ENCODE assay signal across 11 cellular contexts in genomic region chr15:43689607-43690301, GRCh38. TPM values are rescaled to one million over a fixed set of nuclear protein-coding genes. Genes with fewer than 3 reads are reported as not detected.
DNase-seq lines count a peak whose midpoint lies in the region; ATAC-seq, FAIRE-seq and TF ChIP-seq lines count a peak whose summit lies in the region.
"Not testable (repeated sequence)": the region's sequence is repeated elsewhere in the genome, so short reads cannot be mapped to it uniquely, and the experiment has no call there.
"Had no signal": no experiment of that assay in that cellular context is flagged by ENCODE, and none has a peak within 500 bp of the region (broad histone marks: within the 10 kb centered on the region; RNA-seq: fewer than 3 reads in every experiment).

No MANE protein-coding gene starts in this region.

- dilution Hi-C loops in IMR-90 (cut with HindIII; ENCODE audit: low sequenced_read_pairs, unreplicated experiment) = not testable (repeated sequence)

- TF ChIP-seq RAD21 in IMR-90 (IDR thresholded peaks at IDR 0.05; ENCODE audit: low read length); GM12878 (IDR thresholded peaks at IDR 0.05; ENCODE audit: insufficient read depth, low read depth, low read length): not testable (repeated sequence)

- H2AK5ac ChIP-seq in IMR-90 (ENCODE audit: low read depth, low read length) = not testable (repeated sequence)

- H3K56ac ChIP-seq in IMR-90 (ENCODE audit: extremely low read depth, insufficient read depth, low read length) = not testable (repeated sequence)

- intact Hi-C loops in IMR-90 (cut with micrococcal nuclease); GM12878 (cut with micrococcal nuclease; ENCODE audit: unreplicated experiment): not testable (repeated sequence)

- not testable (repeated sequence) for H2BK5ac ChIP-seq in IMR-90 (ENCODE audit: low read depth, low read length, poor library complexity, severe bottlenecking)

- H3K9me1 ChIP-seq in IMR-90 (ENCODE audit: insufficient read depth, low read length) = not testable (repeated sequence)

- not testable (repeated sequence) for H2BK15ac ChIP-seq in IMR-90 (ENCODE audit: low read depth, low read length)

- not testable (repeated sequence) for H3K27ac ChIP-seq in IMR-90 (ENCODE audit: insufficient read depth, low read length); GM12878 (ENCODE audit: control insufficient read depth, insufficient read depth); upper lobe of left lung

- BruUV-seq in IMR-90 (replicated peaks; lab: Mats Ljungman, UMichigan); GM12878 (replicated peaks; lab: Mats Ljungman, UMichigan): not testable (repeated sequence)

- not testable (repeated sequence) for H3K79me1 ChIP-seq in IMR-90 (ENCODE audit: low read depth in 1 of 2, low read length in 2 of 2)

- not testable (repeated sequence) for TF ChIP-seq CTCF in IMR-90 (conservative IDR thresholded peaks at IDR 0.05; ENCODE audit: low read depth, low read length); GM12878 (IDR thresholded peaks at IDR 0.05 in 2 of 3, conservative IDR thresholded peaks at IDR 0.05 in 1 of 3; ENCODE audit: control insufficient read depth in 2 of 3, extremely low read depth in 1 of 3, insufficient read depth in 1 of 3, low read depth in 3 of 3, low read length in 3 of 3); upper lobe of left lung (IDR thresholded peaks at IDR 0.05)

- no CpG with 5 or more reads among the region's 54 CpGs for WGBS in IMR-90 (ENCODE audit: extremely low coverage in 2 of 2, insufficient read length in 1 of 2), 2 experiments
- WGBS in GM12878 (ENCODE audit: insufficient coverage, insufficient replicate concordance, low lambda C conversion rate, missing lambda C conversion rate) = no CpG with 5 or more reads among the region's 54 CpGs
- WGBS in upper lobe of left lung, 2 donors = no CpG with 5 or more reads among the region's 54 CpGs

- not testable (repeated sequence) for H3K14ac ChIP-seq in IMR-90 (replicated peaks; ENCODE audit: low read depth, low read length)

- in situ Hi-C loops in IMR-90 (cut with MboI; ENCODE audit: low sequenced_read_pairs); GM12878 (cut with MboI): not testable (repeated sequence)

- H3K4me1 ChIP-seq in IMR-90 (ENCODE audit: control insufficient read depth, insufficient read depth, low read length); GM12878 (ENCODE audit: control insufficient read depth, insufficient read depth, low read length); upper lobe of left lung: not testable (repeated sequence)

- not testable (repeated sequence) for H4K5ac ChIP-seq in IMR-90 (ENCODE audit: low read depth, low read length)

- not testable (repeated sequence) for TF ChIP-seq POLR2A in IMR-90 (IDR thresholded peaks at IDR 0.05; ENCODE audit: low read depth, low read length); GM12878 (IDR thresholded peaks at IDR 0.05; ENCODE audit: low read depth, low read length); upper lobe of left lung (IDR thresholded peaks at IDR 0.05)

- not testable (repeated sequence) for H3K4me3 ChIP-seq in IMR-90 (ENCODE audit: insufficient read depth, low read depth, low read length); GM12878; upper lobe of left lung

- not testable (repeated sequence) for H4K20me1 ChIP-seq in IMR-90 (ENCODE audit: insufficient read depth, low read length); GM12878 (ENCODE audit: control insufficient read depth, insufficient read depth)

- H4K91ac ChIP-seq in IMR-90 (ENCODE audit: insufficient read depth, low read depth, low read length) = not testable (repeated sequence)

- H3K79me2 ChIP-seq in GM12878 (ENCODE audit: control insufficient read depth, insufficient read depth, low read length) = not testable (repeated sequence)

- H3K27me3 ChIP-seq in IMR-90 (ENCODE audit: control insufficient read depth, insufficient read depth, low read length); GM12878 (replicated peaks in 1 of 2; ENCODE audit: control insufficient read depth in 2 of 2, insufficient read depth in 2 of 2, low read length in 1 of 2); upper lobe of left lung: not testable (repeated sequence)

- H3K4ac ChIP-seq in IMR-90 (ENCODE audit: low read depth, low read length) = not testable (repeated sequence)

- not testable (repeated sequence) for H2AK9ac ChIP-seq in IMR-90 (replicated peaks; ENCODE audit: low read depth, low read length, poor library complexity)

- FAIRE-seq in GM12878 (lab: Jason Lieb, UNC) = peak; percentile 98

- H2AFZ ChIP-seq in IMR-90 (replicated peaks; ENCODE audit: low read length, poor library complexity); GM12878 (ENCODE audit: control insufficient read depth, low read depth, low read length): not testable (repeated sequence)

- not testable (repeated sequence) for H2BK20ac ChIP-seq in IMR-90 (ENCODE audit: low read depth, low read length)

- RAD21 ChIA-PET in GM12878 (lab: Charles Lee; ENCODE audit: unreplicated experiment) = not testable (repeated sequence)

- not testable (repeated sequence) for TF ChIP-seq EP300 in GM12878 (IDR thresholded peaks at IDR 0.05; ENCODE audit: borderline replicate concordance in 1 of 2, control insufficient read depth in 1 of 2, low read depth in 2 of 2, low read length in 2 of 2); upper lobe of left lung (IDR thresholded peaks at IDR 0.05)

- not testable (repeated sequence) for H3K23ac ChIP-seq in IMR-90 (ENCODE audit: low read depth, low read length)

- ATAC-seq in GM18858 (IDR thresholded peaks at IDR 0.05; ENCODE audit: unreplicated experiment) (peak; percentile 93), GM19468 (IDR thresholded peaks at IDR 0.05; ENCODE audit: extremely low read depth, unreplicated experiment) (peak; percentile 69), HG02623 (IDR thresholded peaks at IDR 0.05; ENCODE audit: unreplicated experiment) (peak; percentile 94), HG03103 (IDR thresholded peaks at IDR 0.05; ENCODE audit: low read depth, unreplicated experiment) (peak; percentile 91), IMR-90 (ENCODE audit: low read depth) (peak; percentile 96), GM12878 (peak; percentile 100), left lobe of liver (peak; percentile 99), upper lobe of left lung (ENCODE audit: low FRiP score in 2 of 2) (peak; percentile 98 to 99)

- not testable (repeated sequence) for H3K9ac ChIP-seq in IMR-90 (ENCODE audit: low read depth, low read length); GM12878 (ENCODE audit: control insufficient read depth, insufficient read depth, low read length)

- not testable (repeated sequence) for H3K4me2 ChIP-seq in IMR-90 (ENCODE audit: low read depth, low read length); GM12878 (ENCODE audit: control insufficient read depth, insufficient read depth)

- not testable (repeated sequence) for H2BK120ac ChIP-seq in IMR-90 (ENCODE audit: low read depth, low read length)

- not testable (repeated sequence) for H3K9me3 ChIP-seq in IMR-90 (ENCODE audit: control insufficient read depth, insufficient read depth, low read length); GM12878 (replicated peaks; ENCODE audit: control insufficient read depth, insufficient read depth, low read length); upper lobe of left lung

- not testable (repeated sequence) for H3K36me3 ChIP-seq in IMR-90 (ENCODE audit: control insufficient read depth, insufficient read depth, low read length); GM12878 (ENCODE audit: control insufficient read depth in 2 of 2, insufficient read depth in 2 of 2, low read length in 1 of 2); upper lobe of left lung

- not testable (repeated sequence) for H3K18ac ChIP-seq in IMR-90 (ENCODE audit: low read depth, low read length)

- CTCF ChIA-PET in IMR-90 (lab: Yijun Ruan, JAX); GM12878 (lab: Yijun Ruan, JAX): not testable (repeated sequence)

- SMC1A ChIA-PET in GM12878 (lab: Charles Lee; ENCODE audit: uncharacterized antibody, unreplicated experiment) = not testable (repeated sequence)

- DNase-seq in IMR-90; GM12878 (ENCODE audit: low read depth, low spot score); left lobe of liver (ENCODE audit: low spot score); upper lobe of left lung: not testable (repeated sequence)

- not testable (repeated sequence) for H4K8ac ChIP-seq in IMR-90 (ENCODE audit: low read depth in 2 of 2, low read length in 2 of 2)

- POLR2A ChIA-PET in IMR-90 (lab: Charles Lee; ENCODE audit: unreplicated experiment); GM12878 (lab: Charles Lee): not testable (repeated sequence)

RNA-seq across cellular contexts. Expression of gene CKMT1A, which starts 3.9 kb away (rescaled TPM):
- total RNA-seq in IMR-90 (2012; rRNA removed) = not detected in 2 replicates
- not detected in 2 replicates for polyA plus RNA-seq in IMR-90 (2012; rRNA removed)
- not detected in 2 replicates for polyA plus RNA-seq in IMR-90 (2012; cell fraction: cytosol; rRNA removed)
- polyA plus RNA-seq in IMR-90 (2012; cell fraction: nucleus; rRNA removed; ENCODE audit: low replicate concordance) = not detected in 2 replicates
- total RNA-seq in GM12878 (2013; cell fraction: nucleolus; rRNA removed) = not detected in 2 replicates
- not detected in 2 replicates for total RNA-seq in GM12878 (2014; rRNA removed)
- total RNA-seq in GM12878 (2014; rRNA removed; fragmentation: Illumina TruSeq; extraction: Trizol) = not detected in 2 replicates
- total RNA-seq in GM12878 (2021) = 0.13 TPM in 1 of 2 replicates, not detected in the other
- not detected for polyA plus RNA-seq in GM12878 (2011; ENCODE audit: low read depth)
- polyA plus RNA-seq in GM12878 (2011; rRNA removed) = not detected in 2 replicates
- polyA plus RNA-seq in GM12878 (2011; cell fraction: cytosol; rRNA removed) = not detected in 2 replicates
- polyA plus RNA-seq in GM12878 (2011; cell fraction: nucleus; rRNA removed) = not detected in 2 replicates
- not detected in 2 replicates for polyA plus RNA-seq in GM12878 (2012)
- not detected in 2 replicates for polyA plus RNA-seq in GM12878 (2014; fragmentation: Illumina TruSeq; extraction: Trizol)
- under 1 TPM in 1 of 2 experiments, not detected in 1; 0.05 TPM for polyA plus RNA-seq in GM12878 (2014; fragmentation: Nextera tagmentation; extraction: Ambion mirVana)
- not detected in 2 replicates for polyA plus RNA-seq in GM12878 (2014; rRNA removed)
- polyA plus RNA-seq in GM12878 (2016; fragmentation: Nextera tagmentation; extraction: Ambion mirVana) = not detected
- not detected in 2 replicates for polyA minus RNA-seq in GM12878 (2011; rRNA and poly(A)+ RNA removed)
- not detected in 2 replicates for polyA minus RNA-seq in GM12878 (2011; cell fraction: cytosol; rRNA and poly(A)+ RNA removed)
- not detected in 2 replicates for polyA minus RNA-seq in GM12878 (2011; cell fraction: nucleus; rRNA and poly(A)+ RNA removed)
- not detected for total RNA-seq in left lobe of liver
- 1 to 10 TPM in 5 of 6 donors, not detected in 1; 1.3 to 4.6 (median 2.6) TPM for total RNA-seq in upper lobe of left lung
- total RNA-seq: HFFc6, SJSA1 had no signal
- polyA plus RNA-seq: spleen had no signal

RNA-seq across cellular contexts. Expression of gene CATSPER2, which starts 41.1 kb away (rescaled TPM):
- total RNA-seq in IMR-90 (2012; rRNA removed) = 0.28 and 11.3 TPM in 2 replicates
- 0.41 and 0.85 TPM in 2 replicates for polyA plus RNA-seq in IMR-90 (2012; rRNA removed)
- 0.12 TPM in 1 of 2 replicates, not detected in the other for polyA plus RNA-seq in IMR-90 (2012; cell fraction: cytosol; rRNA removed)
- polyA plus RNA-seq in IMR-90 (2012; cell fraction: nucleus; rRNA removed; ENCODE audit: low replicate concordance) = 2.3 and 2.5 TPM in 2 replicates
- total RNA-seq in GM12878 (2013; cell fraction: nucleolus; rRNA removed) = 35.4 and 35.8 TPM in 2 replicates
- 1.1 and 2.1 TPM in 2 replicates for total RNA-seq in GM12878 (2014; rRNA removed)
- total RNA-seq in GM12878 (2014; rRNA removed; fragmentation: Illumina TruSeq; extraction: Trizol) = 2.6 and 2.7 TPM in 2 replicates
- 2.3 and 4.3 TPM in 2 replicates for total RNA-seq in GM12878 (2021)
- polyA plus RNA-seq in GM12878 (2011; ENCODE audit: low read depth) = 2.5 TPM
- 5.6 TPM in 2 replicates for polyA plus RNA-seq in GM12878 (2011; rRNA removed)
- polyA plus RNA-seq in GM12878 (2011; cell fraction: cytosol; rRNA removed) = 2.5 and 3.2 TPM in 2 replicates
- 13.6 and 14.9 TPM in 2 replicates for polyA plus RNA-seq in GM12878 (2011; cell fraction: nucleus; rRNA removed)
- polyA plus RNA-seq in GM12878 (2012) = 3.8 and 4.1 TPM in 2 replicates
- 4.4 and 7.2 TPM in 2 replicates for polyA plus RNA-seq in GM12878 (2014; fragmentation: Illumina TruSeq; extraction: Trizol)
- polyA plus RNA-seq in GM12878 (2014; fragmentation: Nextera tagmentation; extraction: Ambion mirVana) = 1 to 10 TPM in 1 of 2 experiments, under 1 TPM in 1; 0.64 to 2.4 TPM
- 3.3 and 3.6 TPM in 2 replicates for polyA plus RNA-seq in GM12878 (2014; rRNA removed)
- 1 to 10 TPM; 2.5 to 3.5 TPM for polyA plus RNA-seq in GM12878 (2016; fragmentation: Nextera tagmentation; extraction: Ambion mirVana)
- 8.3 and 9.4 TPM in 2 replicates for polyA minus RNA-seq in GM12878 (2011; rRNA and poly(A)+ RNA removed)
- polyA minus RNA-seq in GM12878 (2011; cell fraction: cytosol; rRNA and poly(A)+ RNA removed) = 1.9 and 4.1 TPM in 2 replicates
- polyA minus RNA-seq in GM12878 (2011; cell fraction: nucleus; rRNA and poly(A)+ RNA removed) = 4.2 and 11.0 TPM in 2 replicates
- total RNA-seq in left lobe of liver = 1.8 TPM
- total RNA-seq in upper lobe of left lung = 10 to 100 TPM in 1 of 6 donors, 1 to 10 TPM in 4, under 1 TPM in 1; 0.91 to 15.7 (median 2.5) TPM

RNA-seq across cellular contexts. Expression of gene PDIA3, which starts 56.5 kb away (rescaled TPM):
- total RNA-seq in IMR-90 (2012; rRNA removed) = 103 and 155 TPM in 2 replicates
- polyA plus RNA-seq in IMR-90 (2012; rRNA removed) = 396 and 980 TPM in 2 replicates
- polyA plus RNA-seq in IMR-90 (2012; cell fraction: cytosol; rRNA removed) = 100 and 114 TPM in 2 replicates
- polyA plus RNA-seq in IMR-90 (2012; cell fraction: nucleus; rRNA removed; ENCODE audit: low replicate concordance) = 42.3 and 121 TPM in 2 replicates
- total RNA-seq in GM12878 (2013; cell fraction: nucleolus; rRNA removed) = 86.5 and 99.1 TPM in 2 replicates
- total RNA-seq in GM12878 (2014; rRNA removed) = 71.4 and 81.4 TPM in 2 replicates
- total RNA-seq in GM12878 (2014; rRNA removed; fragmentation: Illumina TruSeq; extraction: Trizol) = 225 and 236 TPM in 2 replicates
- total RNA-seq in GM12878 (2021) = 330 and 340 TPM in 2 replicates
- 147 TPM for polyA plus RNA-seq in GM12878 (2011; ENCODE audit: low read depth)
- 126 and 149 TPM in 2 replicates for polyA plus RNA-seq in GM12878 (2011; rRNA removed)
- 55.1 and 106 TPM in 2 replicates for polyA plus RNA-seq in GM12878 (2011; cell fraction: cytosol; rRNA removed)
- 206 and 287 TPM in 2 replicates for polyA plus RNA-seq in GM12878 (2011; cell fraction: nucleus; rRNA removed)
- 277 and 284 TPM in 2 replicates for polyA plus RNA-seq in GM12878 (2012)
- polyA plus RNA-seq in GM12878 (2014; fragmentation: Illumina TruSeq; extraction: Trizol) = 367 and 458 TPM in 2 replicates
- polyA plus RNA-seq in GM12878 (2014; fragmentation: Nextera tagmentation; extraction: Ambion mirVana) = 10 to 100 TPM; 18.2 to 47.8 TPM
- 116 and 118 TPM in 2 replicates for polyA plus RNA-seq in GM12878 (2014; rRNA removed)
- 100 to 1,000 TPM; 709 to 716 TPM for polyA plus RNA-seq in GM12878 (2016; fragmentation: Nextera tagmentation; extraction: Ambion mirVana)
- 15.6 and 33.4 TPM in 2 replicates for polyA minus RNA-seq in GM12878 (2011; rRNA and poly(A)+ RNA removed)
- polyA minus RNA-seq in GM12878 (2011; cell fraction: cytosol; rRNA and poly(A)+ RNA removed) = 44.0 and 47.3 TPM in 2 replicates
- 30.6 and 78.3 TPM in 2 replicates for polyA minus RNA-seq in GM12878 (2011; cell fraction: nucleus; rRNA and poly(A)+ RNA removed)
- 425 TPM for total RNA-seq in left lobe of liver
- total RNA-seq in upper lobe of left lung = 100 to 1,000 TPM in 4 of 6 donors, 10 to 100 TPM in 2; 18.9 to 450 (median 161) TPM
